In the genomic region with DNA sequence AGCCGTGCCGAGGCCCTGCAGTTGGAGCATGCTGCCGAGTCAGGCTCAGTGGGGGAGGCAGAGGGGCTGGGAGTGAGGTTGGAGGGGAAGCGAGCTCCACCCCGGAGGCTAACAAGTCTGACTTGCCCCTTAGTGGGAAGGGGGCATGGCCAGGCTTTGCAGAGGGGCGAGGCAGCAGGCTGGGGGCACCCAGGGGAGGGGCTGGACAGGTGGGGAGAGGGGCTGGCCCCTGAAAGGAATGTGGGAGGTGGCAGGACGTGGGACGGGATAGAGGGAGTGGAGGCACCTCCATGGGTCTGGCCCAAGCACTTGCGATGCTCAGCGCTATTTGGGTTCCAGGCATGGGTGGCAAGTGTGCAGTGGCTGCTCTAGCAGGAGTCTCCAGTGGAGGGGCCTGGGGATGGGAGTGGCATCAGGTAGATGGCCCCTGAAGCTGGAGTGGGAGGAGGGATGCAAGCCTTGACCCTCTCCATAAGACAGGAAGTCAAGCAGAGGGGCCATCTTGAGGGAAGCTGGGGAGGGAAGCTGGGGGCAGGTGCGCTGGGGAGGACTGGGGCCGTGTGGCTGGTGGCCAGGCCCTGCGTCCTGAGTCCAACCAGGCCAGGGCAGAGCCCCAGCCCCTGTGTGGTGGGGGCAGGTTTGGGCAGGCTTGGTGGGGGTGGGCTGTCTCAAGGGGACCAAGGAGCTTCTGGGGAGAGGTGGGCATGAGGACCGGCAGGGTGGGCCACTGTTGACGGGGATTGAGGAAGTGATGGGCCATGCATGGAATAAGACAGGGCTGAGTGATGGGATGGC, we compare ENCODE assay signal across 18 cellular contexts. TPM values are rescaled to one million over a fixed set of nuclear protein-coding genes. Genes with fewer than 3 reads are reported as not detected.
DNase-seq lines count a peak whose midpoint lies in the region; ATAC-seq and TF ChIP-seq lines count a peak whose summit lies in the region.
"Had no signal": no experiment of that assay in that cellular context is flagged by ENCODE, and none has a peak within 500 bp of the region (broad histone marks: within the 10 kb centered on the region; RNA-seq: fewer than 3 reads in every experiment).

No MANE protein-coding gene starts in this region.

- H3K4me2 ChIP-seq in OCI-LY3 (ENCODE audit: low read length): 0 out of 2 replicates have a peak overlapping the region, but pooled peaks have one; percentile 3
- H3K4me2 ChIP-seq: GM23338 had no signal

- H3K27ac Mint-ChIP-seq in activated naive CD4-positive, alpha-beta T cell treated with anti-CD3 and anti-CD28 coated beads, Interleukin-2, amount 50 U/mL, for 24 hours: peak overlapping the region; percentile 85
- H3K27ac Mint-ChIP-seq: endodermal cell, GM23338 had no signal

- no peak for TF ChIP-seq POLR2A in esophagus squamous epithelium (IDR thresholded peaks at IDR 0.05)

- no peaks in the 10 kb centered on the region for H3K27me3 Mint-ChIP-seq in activated naive CD4-positive, alpha-beta T cell treated with anti-CD3 and anti-CD28 coated beads, Interleukin-2, amount 50 U/mL, for 24 hours

- H3K79me2 ChIP-seq in OCI-LY3 (ENCODE audit: low read length): peaks cover 57% of the 10 kb centered on the region

- H3K9me3 Mint-ChIP-seq in activated naive CD4-positive, alpha-beta T cell treated with anti-CD3 and anti-CD28 coated beads, Interleukin-2, amount 50 U/mL, for 24 hours: no peaks in the 10 kb centered on the region
- H3K9me3 Mint-ChIP-seq: endodermal cell, GM23338 had no signal

- H3K9ac ChIP-seq in OCI-LY3 (ENCODE audit: low read length) (no peak overlapping the region), stomach smooth muscle (ENCODE audit: low read length in 2 of 2) (no peak overlapping the region)

- peaks cover 3% of the 10 kb centered on the region; the same call in 1 of the 2 replicates for H4K20me1 ChIP-seq in OCI-LY3 (ENCODE audit: insufficient read depth, low read length)

- H3K27me3 ChIP-seq in OCI-LY3 (ENCODE audit: low read depth, low read length): no peaks in the 10 kb centered on the region
- H3K27me3 ChIP-seq in esophagus squamous epithelium: no peaks in the 10 kb centered on the region
- no peaks in the 10 kb centered on the region for H3K27me3 ChIP-seq in stomach smooth muscle (ENCODE audit: control insufficient read depth in 1 of 2, insufficient read depth in 2 of 2, low read length in 2 of 2)
- H3K27me3 ChIP-seq: upper lobe of left lung had no signal

- H3K27ac ChIP-seq in OCI-LY3 (ENCODE audit: low read length): no peak overlapping the region
- H3K27ac ChIP-seq in esophagus squamous epithelium: peak overlapping the region in 3 of 4 donors; percentile 75 to 81 (median 78)
- H3K27ac ChIP-seq in stomach smooth muscle (ENCODE audit: low read length): peak overlapping the region; percentile 98
- H3K27ac ChIP-seq: SK-N-MC, upper lobe of left lung had no signal

- H3K36me3 ChIP-seq in OCI-LY3 (replicated peaks; ENCODE audit: low read depth, low read length): peaks cover 42% of the 10 kb centered on the region
- peaks cover 0 to 58% (median 4%) of the 10 kb centered on the region in 3 donors for H3K36me3 ChIP-seq in esophagus squamous epithelium
- H3K36me3 ChIP-seq in stomach smooth muscle (ENCODE audit: control insufficient read depth in 2 of 2, insufficient read depth in 2 of 2, low read length in 2 of 2): peaks cover 5 to 7% of the 10 kb centered on the region in 2 donors

- no peak for TF ChIP-seq CTCF in OCI-LY3 (IDR thresholded peaks at IDR 0.05; ENCODE audit: low read depth, low read length)
- TF ChIP-seq CTCF in esophagus squamous epithelium (IDR thresholded peaks at IDR 0.05): no peak

- H3K4me1 ChIP-seq in OCI-LY3 (ENCODE audit: low read length) (peaks cover 38% of the 10 kb centered on the region), esophagus squamous epithelium (peaks cover 13 to 90% (median 42%) of the 10 kb centered on the region in 3 donors), stomach smooth muscle (ENCODE audit: control insufficient read depth, insufficient read depth, low read length) (peaks cover 91% of the 10 kb centered on the region)

- 87 to 89% methylated on average over 8 to 11 of the region's 15 CpGs for WGBS in esophagus squamous epithelium, 2 donors

- no peak overlapping the region for H2AFZ ChIP-seq in OCI-LY3 (ENCODE audit: low read depth, low read length)
- H2AFZ ChIP-seq: GM23338 had no signal

- peak overlapping the region; percentile 47 for H3K4me3 Mint-ChIP-seq in activated naive CD4-positive, alpha-beta T cell treated with anti-CD3 and anti-CD28 coated beads, Interleukin-2, amount 50 U/mL, for 24 hours

- H3K4me3 ChIP-seq in OCI-LY3 (ENCODE audit: low read length) (no peak overlapping the region), esophagus squamous epithelium (no peak overlapping the region), stomach smooth muscle (ENCODE audit: low read length in 2 of 2) (peak overlapping the region in 1 of 2 donors; percentile 47)
- H3K4me3 ChIP-seq: GM23338, SK-N-MC, upper lobe of left lung had no signal

- intact Hi-C loops in esophagus squamous epithelium (cut with DNase I): no loop called here

- no peaks in the 10 kb centered on the region for H3K9me3 ChIP-seq in OCI-LY3 (ENCODE audit: insufficient read depth, low read length)
- H3K9me3 ChIP-seq in esophagus squamous epithelium: no peaks in the 10 kb centered on the region
- no peaks in the 10 kb centered on the region for H3K9me3 ChIP-seq in stomach smooth muscle (ENCODE audit: control insufficient read depth in 2 of 2, low read length in 2 of 2)
- H3K9me3 ChIP-seq: upper lobe of left lung had no signal

- H3K36me3 Mint-ChIP-seq in activated naive CD4-positive, alpha-beta T cell treated with anti-CD3 and anti-CD28 coated beads, Interleukin-2, amount 50 U/mL, for 24 hours: no peaks in the 10 kb centered on the region

- H3K4me1 Mint-ChIP-seq in activated naive CD4-positive, alpha-beta T cell treated with anti-CD3 and anti-CD28 coated beads, Interleukin-2, amount 50 U/mL, for 24 hours: peaks cover 34% of the 10 kb centered on the region

- no peak for ATAC-seq in HG03175 (IDR thresholded peaks at IDR 0.05; ENCODE audit: unreplicated experiment)
- ATAC-seq: GM23338, Panc1 had no signal

- DNase-seq in activated naive CD4-positive, alpha-beta T cell (lab: John Stamatoyannopoulos, UW): no peak
- DNase-seq in esophagus squamous epithelium (lab: John Stamatoyannopoulos, UW): no peak
- no peak for DNase-seq in SKM-1 treated with dmso at 0.1 percent for 144 hours (lab: John Stamatoyannopoulos, UW; ENCODE audit: unreplicated experiment)
- no peak for DNase-seq in stimulated activated naive CD4-positive, alpha-beta T cell (lab: John Stamatoyannopoulos, UW)
- DNase-seq: endodermal cell; mammary epithelial cell; NCI-H1436; retina; stimulated activated CD4-positive, alpha-beta T cell treated with anti-CD3 and anti-CD28 coated beads, Interleukin-15, amount 100 ng/mL, for 24 hours; stimulated activated naive CD4-positive, alpha-beta T cell treated with Interleukin-2 at 50 U/mL for 16 hours had no signal

RNA-seq across cellular contexts. Expression of gene TRMT61A, which starts 2.6 kb away (rescaled TPM):
- total RNA-seq in esophagus squamous epithelium: 10 to 100 TPM in 2 of 4 donors, 1 to 10 TPM in 2; 7.7 to 20.6 (median 9.9) TPM

RNA-seq across cellular contexts. Expression of gene CKB, which starts 9.0 kb away (rescaled TPM):
- total RNA-seq in esophagus squamous epithelium: 100 to 1,000 TPM in 1 of 4 donors, 10 to 100 TPM in 3; 27.2 to 204 (median 37.6) TPM

RNA-seq across cellular contexts. Expression of gene BAG5, which starts 30.8 kb away (rescaled TPM):
- 10 to 100 TPM; 24.8 to 32.4 (median 28.5) TPM for total RNA-seq in esophagus squamous epithelium

RNA-seq across cellular contexts. Expression of gene COA8, which starts 31.1 kb away (rescaled TPM):
- total RNA-seq in esophagus squamous epithelium: 10 to 100 TPM; 18.2 to 28.7 (median 22.7) TPM
